8 cellular contexts compared by ENCODE assay signal in the genomic region with DNA sequence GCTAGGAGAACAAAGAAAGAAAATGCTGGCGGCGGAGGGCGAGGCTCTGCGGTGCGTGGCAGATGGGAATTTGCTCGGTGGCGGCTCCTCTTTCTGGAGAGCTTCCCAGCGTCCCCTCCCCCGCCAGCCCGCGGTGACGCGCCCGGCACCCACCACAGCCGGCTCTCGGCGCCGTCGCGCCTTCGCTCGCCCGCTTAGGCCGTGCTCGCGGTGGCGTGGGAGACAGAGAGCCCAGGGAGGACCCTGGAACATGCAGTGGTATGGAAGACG. TPM values are rescaled to one million over a fixed set of nuclear protein-coding genes. Genes with fewer than 3 reads are reported as not detected.
DNase-seq lines count a peak whose midpoint lies in the region; ATAC-seq and TF ChIP-seq lines count a peak whose summit lies in the region.

No MANE protein-coding gene starts in this region.

- no peaks in the 10 kb centered on the region for H3K36me3 ChIP-seq in endodermal cell (ENCODE audit: control insufficient read depth, insufficient read depth, low read length)

- H3K36me3 Mint-ChIP-seq in endodermal cell (ENCODE audit: low read depth) (no peaks in the 10 kb centered on the region), memory B cell (peaks cover 4% of the 10 kb centered on the region)

- H3K27me3 Mint-ChIP-seq in endodermal cell (ENCODE audit: insufficient read depth) (no peaks in the 10 kb centered on the region), memory B cell (no peaks in the 10 kb centered on the region)

- ATAC-seq in GM18873 (IDR thresholded peaks at IDR 0.05; ENCODE audit: low FRiP score, unreplicated experiment) = peak; percentile 1
- peak; percentile 8 for ATAC-seq in memory B cell (ENCODE audit: low read depth)

- H3K4me3 ChIP-seq in WI38 (ENCODE audit: low read depth, low read length) (peak overlapping the region; percentile 74), endodermal cell (ENCODE audit: low read length) (peak overlapping the region; percentile 90)

- TF ChIP-seq CTCF in WI38 (IDR thresholded peaks at IDR 0.05; ENCODE audit: low read depth, low read length) (no peak), endodermal cell (conservative IDR thresholded peaks at IDR 0.05) (no peak)

- H3K9me3 Mint-ChIP-seq in endodermal cell = no peaks in the 10 kb centered on the region
- no peaks in the 10 kb centered on the region for H3K9me3 Mint-ChIP-seq in memory B cell

- DNase-seq in AG08396 (ENCODE audit: low spot score) = peak; percentile 80
- peak; percentile 28 for DNase-seq in HT1080 (ENCODE audit: low read depth)
- peak; percentile 77 for DNase-seq in endodermal cell
- DNase-seq in memory B cell (ENCODE audit: low spot score in 2 of 2) = no peak
- DNase-seq in stimulated activated CD8-positive, alpha-beta memory T cell treated with anti-CD3 and anti-CD28 coated beads, Interleukin-4, amount 100 ng/mL, for 48 hours = peak; percentile 69
- DNase-seq in central memory CD4-positive, alpha-beta T cell = no peak

- peak overlapping the region; percentile 88 for H3K4me3 Mint-ChIP-seq in endodermal cell
- peak overlapping the region; percentile 94 for H3K4me3 Mint-ChIP-seq in memory B cell

- no peaks in the 10 kb centered on the region for H3K9me3 ChIP-seq in endodermal cell (ENCODE audit: control insufficient read depth, low read length)

- no peaks in the 10 kb centered on the region for H3K4me1 ChIP-seq in endodermal cell (ENCODE audit: control insufficient read depth, insufficient read depth, low read length)

- no peaks in the 10 kb centered on the region for H3K27me3 ChIP-seq in endodermal cell (ENCODE audit: control insufficient read depth, insufficient read depth, low read length, poor library complexity, severe bottlenecking)

- WGBS in endodermal cell (ENCODE audit: insufficient coverage in 1 of 2, insufficient read length in 1 of 2), 2 experiments = 0 to 1% methylated on average over 10 to 28 of the region's 28 CpGs

- H3K27ac ChIP-seq in endodermal cell (ENCODE audit: low read depth, low read length) = peak overlapping the region; percentile 94

- H3K27ac Mint-ChIP-seq in endodermal cell (peak overlapping the region; percentile 89), memory B cell (peak overlapping the region; percentile 86)

- peak overlapping the region; percentile 76 for H3K9ac ChIP-seq in endodermal cell (ENCODE audit: extremely low read depth, low read length, poor library complexity, severe bottlenecking)

- H3K4me1 Mint-ChIP-seq in endodermal cell = peaks cover 10% of the 10 kb centered on the region
- H3K4me1 Mint-ChIP-seq in memory B cell = peaks cover 39% of the 10 kb centered on the region

RNA-seq across cellular contexts. Expression of a gene that starts 0.6 kb away (rescaled TPM):
- total RNA-seq in HT1080 (2014; rRNA removed; shearing (Covaris generic)) = 2.0 and 3.0 TPM in 2 replicates
- 6.1 and 7.1 TPM in 2 replicates for polyA plus RNA-seq in HT1080 (2015; cell fraction: cytosol; rRNA removed)
- polyA plus RNA-seq in HT1080 (2015; cell fraction: nucleus; rRNA removed) = 9.7 and 10.5 TPM in 2 replicates
- total RNA-seq in endodermal cell = 1 to 10 TPM; 7.3 to 8.6 TPM
- polyA plus RNA-seq in endodermal cell (2013, experiment 1 of 2) = 13.6 TPM
- polyA plus RNA-seq in endodermal cell (2013, experiment 2 of 2) = 12.1 TPM

Comparison
In these comparisons a context has a peak if more than half of its experiments do, and no peak if none do; other contexts are left out.
1. DNase-seq: peak in AG08396 (single experiment), HT1080 (single experiment), endodermal cell (single experiment) and stimulated activated CD8-positive, alpha-beta memory T cell treated with anti-CD3 and anti-CD28 coated beads, Interleukin-4, amount 100 ng/mL, for 48 hours (single experiment); none in memory B cell (0 of 2) and central memory CD4-positive, alpha-beta T cell (single experiment).